In genomic region chr16:58462997-58463891, GRCh38 we compare ENCODE assay signal across 8 cellular contexts. TPM values are rescaled to one million over a fixed set of nuclear protein-coding genes. Genes with fewer than 3 reads are reported as not detected.
DNase-seq lines count a peak whose midpoint lies in the region; ATAC-seq, FAIRE-seq and TF ChIP-seq lines count a peak whose summit lies in the region.

No MANE protein-coding gene starts in this region.

- H2AFZ ChIP-seq in HepG2 (ENCODE audit: low read length) = no peak overlapping the region

- H3K9me3 ChIP-seq in ascending aorta = no peaks in the 10 kb centered on the region
- no peaks in the 10 kb centered on the region for H3K9me3 ChIP-seq in HepG2 (ENCODE audit: low read length)
- H3K9me3 ChIP-seq in aorta (ENCODE audit: control insufficient read depth, low read length) = no peaks in the 10 kb centered on the region

- H3K36me3 ChIP-seq in ascending aorta (no peaks in the 10 kb centered on the region), HepG2 (replicated peaks in 1 of 2; ENCODE audit: control insufficient read depth in 1 of 2, insufficient read depth in 2 of 2, low read length in 2 of 2) (no peaks in the 10 kb centered on the region), aorta (ENCODE audit: control insufficient read depth in 1 of 2, insufficient read depth in 2 of 2, low read length in 1 of 2) (no peaks in the 10 kb centered on the region)

- FAIRE-seq in HepG2 (lab: Jason Lieb, UNC) = no peak

- H3K27ac ChIP-seq in ascending aorta = no peak overlapping the region
- H3K27ac ChIP-seq in HepG2 (ENCODE audit: extremely low read length, insufficient read depth, low read length) = no peak overlapping the region
- H3K27ac ChIP-seq in aorta (ENCODE audit: low read depth in 1 of 2, low read length in 2 of 2) = no peak overlapping the region
- no peak overlapping the region for H3K27ac ChIP-seq in foreskin keratinocyte

- in situ Hi-C loops in HepG2 (cut with HindIII; ENCODE audit: extremely low pct_ligation_motif_present, low pct_unique_long_range_greater_than_20kb) = no loop called here

- H3K4me1 ChIP-seq in ascending aorta (peaks cover 6 to 10% of the 10 kb centered on the region in 2 donors), HepG2 (ENCODE audit: insufficient read depth, low read length) (peaks cover 27% of the 10 kb centered on the region), aorta (ENCODE audit: control insufficient read depth in 1 of 2, insufficient read depth in 2 of 2, low read length in 2 of 2) (no peaks in the 10 kb centered on the region), foreskin keratinocyte (peaks cover 9% of the 10 kb centered on the region)

- peak; percentile 10 for DNase-seq in stimulated activated CD4-positive, alpha-beta T cell treated with anti-CD3 and anti-CD28 coated beads, Interleukin-12 subunit alpha, Interleukin-12 subunit beta, amount 100 ng/mL, for 4 hours
- DNase-seq in stimulated activated CD4-positive, alpha-beta T cell treated with anti-CD3 and anti-CD28 coated beads, Interleukin-1b, Interleukin-23, amount 100 ng/mL, for 48 hours = no peak
- DNase-seq in ascending aorta (ENCODE audit: low spot score in 2 of 2) = no peak
- DNase-seq in HepG2 (ENCODE audit: low spot score) = no peak
- no peak for DNase-seq in aorta
- no peak for DNase-seq in foreskin keratinocyte
- DNase-seq in activated T-helper 1 cell treated with anti-CD3 and anti-CD28 coated beads, Interleukin-12 subunit alpha, Interleukin-12 subunit beta, Interleukin-2, Interleukin-4 antibody, amounts not matched to agents 30 ng/mL and 10 ng/mL and 1 ng/mL, durations not matched to agents 14 hours and 24 hours and 36 hours (ENCODE audit: low spot score) = no peak

- no peak overlapping the region for H3K9ac ChIP-seq in HepG2 (ENCODE audit: insufficient read depth, low read depth, low read length)

- H3K79me2 ChIP-seq in HepG2 (ENCODE audit: insufficient read depth, low read length) = no peaks in the 10 kb centered on the region

- peak; percentile 40 for ATAC-seq in HepG2
- ATAC-seq in aorta (ENCODE audit: low FRiP score) = peak; percentile 12
- ATAC-seq in foreskin keratinocyte = no peak
- no peak for ATAC-seq in GM19463 (IDR thresholded peaks at IDR 0.05; ENCODE audit: unreplicated experiment)

- 34% methylated on average over 27 of the region's 106 CpGs for WGBS in HepG2 (ENCODE audit: low lambda C conversion rate)
- WGBS in aorta, 2 donors = 2 to 5% methylated on average over 42 to 106 of the region's 106 CpGs

- POLR2A ChIA-PET in HepG2 (lab: Yijun Ruan, JAX) = no interaction called here

- TF ChIP-seq POLR2A in HepG2 (IDR thresholded peaks at IDR 0.05; ENCODE audit: insufficient read depth in 1 of 2, low read depth in 2 of 2, low read length in 2 of 2) = no peak

- peak overlapping the region; percentile 64 for H3K4me2 ChIP-seq in HepG2 (ENCODE audit: low read depth, low read length)

- intact Hi-C loops in ascending aorta (cut with DNase I) = no loop called here
- intact Hi-C loops in HepG2 (cut with micrococcal nuclease; ENCODE audit: unreplicated experiment) = no loop called here
- intact Hi-C loops in aorta (cut with DNase I) = no loop called here
- intact Hi-C loops in activated T-helper 1 cell treated with anti-CD3 and anti-CD28 coated beads, Interleukin-12 subunit alpha, Interleukin-12 subunit beta, Interleukin-2, Interleukin-4 antibody, amounts not matched to agents 30 ng/mL and 10 ng/mL and 1 ng/mL, durations not matched to agents 14 hours and 24 hours and 36 hours (cut with micrococcal nuclease) = no loop called here

- peaks cover 21% of the 10 kb centered on the region for H3K27me3 ChIP-seq in ascending aorta
- H3K27me3 ChIP-seq in HepG2 (ENCODE audit: control insufficient read depth in 1 of 2, insufficient read depth in 2 of 2, low read length in 2 of 2) = peaks cover 11 to 64% of the 10 kb centered on the region in 2 experiments
- no peaks in the 10 kb centered on the region for H3K27me3 ChIP-seq in aorta (ENCODE audit: control insufficient read depth in 1 of 2, insufficient read depth in 2 of 2, low read length in 1 of 2)
- H3K27me3 ChIP-seq in foreskin keratinocyte = peaks cover 55% of the 10 kb centered on the region

- no peak overlapping the region for H3K4me3 Mint-ChIP-seq in activated T-helper 1 cell treated with anti-CD3 and anti-CD28 coated beads, Interleukin-12 subunit alpha, Interleukin-12 subunit beta, Interleukin-2, Interleukin-4 antibody, amounts not matched to agents 30 ng/mL and 10 ng/mL and 1 ng/mL, durations not matched to agents 14 hours and 24 hours and 36 hours

- no peak overlapping the region for H3K27ac Mint-ChIP-seq in activated T-helper 1 cell treated with anti-CD3 and anti-CD28 coated beads, Interleukin-12 subunit alpha, Interleukin-12 subunit beta, Interleukin-2, Interleukin-4 antibody, amounts not matched to agents 30 ng/mL and 10 ng/mL and 1 ng/mL, durations not matched to agents 14 hours and 24 hours and 36 hours

- TF ChIP-seq RAD21 in HepG2 (CRISPR knock-in tag; IDR thresholded peaks at IDR 0.05) = no peak

- BruUV-seq in HepG2 (replicated peaks; lab: Mats Ljungman, UMichigan) = no TSS peak

- H3K9me3 Mint-ChIP-seq in activated T-helper 1 cell treated with anti-CD3 and anti-CD28 coated beads, Interleukin-12 subunit alpha, Interleukin-12 subunit beta, Interleukin-2, Interleukin-4 antibody, amounts not matched to agents 30 ng/mL and 10 ng/mL and 1 ng/mL, durations not matched to agents 14 hours and 24 hours and 36 hours = no peaks in the 10 kb centered on the region

- no peak for TF ChIP-seq CTCF in ascending aorta (IDR thresholded peaks at IDR 0.05)
- no peak for TF ChIP-seq CTCF in HepG2 (CRISPR knock-in tag; IDR thresholded peaks at IDR 0.05)
- no peak for TF ChIP-seq CTCF in foreskin keratinocyte (conservative IDR thresholded peaks at IDR 0.05)

- H3K36me3 Mint-ChIP-seq in activated T-helper 1 cell treated with anti-CD3 and anti-CD28 coated beads, Interleukin-12 subunit alpha, Interleukin-12 subunit beta, Interleukin-2, Interleukin-4 antibody, amounts not matched to agents 30 ng/mL and 10 ng/mL and 1 ng/mL, durations not matched to agents 14 hours and 24 hours and 36 hours (ENCODE audit: low read depth) = peaks cover 2% of the 10 kb centered on the region

- CTCF ChIA-PET in HepG2 (lab: Yijun Ruan, JAX; ENCODE audit: low intra/inter-chr PET ratio, low total read pairs) = no interaction called here

- H3K4me3 ChIP-seq in ascending aorta (peak overlapping the region; percentile 59 to 64), HepG2 (replicated peaks in 1 of 3; ENCODE audit: insufficient read depth in 1 of 3, low read depth in 2 of 3, low read length in 3 of 3) (peak overlapping the region; percentile 33 to 64 (median 44); a peak in 4 of 6 replicates), aorta (ENCODE audit: low read length in 2 of 2) (peak overlapping the region; percentile 5 to 53)

- TF ChIP-seq EP300 in HepG2 (IDR thresholded peaks at IDR 0.05; ENCODE audit: low read depth in 2 of 2, low read length in 2 of 2) (no peak), HepG2 (CRISPR knock-in tag; IDR thresholded peaks at IDR 0.05; ENCODE audit: borderline replicate concordance) (no peak)

- peaks cover 3% of the 10 kb centered on the region; the same call in 1 of the 2 replicates for H4K20me1 ChIP-seq in HepG2 (ENCODE audit: insufficient read depth, low read length)

- H3K27me3 Mint-ChIP-seq in activated T-helper 1 cell treated with anti-CD3 and anti-CD28 coated beads, Interleukin-12 subunit alpha, Interleukin-12 subunit beta, Interleukin-2, Interleukin-4 antibody, amounts not matched to agents 30 ng/mL and 10 ng/mL and 1 ng/mL, durations not matched to agents 14 hours and 24 hours and 36 hours (ENCODE audit: insufficient read depth) = peaks cover 53% of the 10 kb centered on the region

- peaks cover 15% of the 10 kb centered on the region for H3K4me1 Mint-ChIP-seq in activated T-helper 1 cell treated with anti-CD3 and anti-CD28 coated beads, Interleukin-12 subunit alpha, Interleukin-12 subunit beta, Interleukin-2, Interleukin-4 antibody, amounts not matched to agents 30 ng/mL and 10 ng/mL and 1 ng/mL, durations not matched to agents 14 hours and 24 hours and 36 hours (ENCODE audit: low read depth)

RNA-seq across cellular contexts. Expression of gene NDRG4, which starts 36.7 kb away (rescaled TPM):
- total RNA-seq in ascending aorta (150 TPM), HepG2 (2016; rRNA removed; fragmentation: Illumina TruSeq; extraction: Trizol) (1.6 and 1.7 TPM in 2 replicates), aorta (1 to 10 TPM; 6.9 to 8.4 TPM), foreskin keratinocyte (3.7 and 5.6 TPM in 2 replicates)
- total RNA-seq in HepG2 (2016; cell fraction: cytosol; rRNA removed; fragmentation: Illumina TruSeq; extraction: Trizol; ENCODE audit: low read depth) = 0.20 and 1.1 TPM in 2 replicates
- total RNA-seq in HepG2 (2016; cell fraction: insoluble cytoplasmic fraction; rRNA removed; fragmentation: Illumina TruSeq; extraction: Trizol) = 1.5 and 2.0 TPM in 2 replicates
- total RNA-seq in HepG2 (2016; cell fraction: membrane; rRNA removed; fragmentation: Illumina TruSeq; extraction: Trizol) = 1.7 and 1.8 TPM in 2 replicates
- total RNA-seq in HepG2 (2016; cell fraction: nucleus; rRNA removed; fragmentation: Illumina TruSeq; extraction: Trizol) = 1.6 and 2.2 TPM in 2 replicates
- polyA plus RNA-seq in HepG2 (2011; rRNA removed) (1.8 and 2.7 TPM in 2 replicates), aorta (1 to 10 TPM; 7.8 to 9.6 TPM), foreskin keratinocyte (1.6 and 2.7 TPM in 2 replicates)
- 1.8 and 2.5 TPM in 2 replicates for polyA plus RNA-seq in HepG2 (2011; cell fraction: cytosol; rRNA removed)
- 17.0 and 17.7 TPM in 2 replicates for polyA plus RNA-seq in HepG2 (2011; cell fraction: nucleus; rRNA removed)
- polyA plus RNA-seq in HepG2 (2012) = 2.3 and 6.3 TPM in 2 replicates
- polyA plus RNA-seq in HepG2 (2016; cell fraction: cytosol; fragmentation: Illumina TruSeq; extraction: Trizol; ENCODE audit: low read depth) = 0.41 and 0.49 TPM in 2 replicates
- 0.75 and 2.0 TPM in 2 replicates for polyA plus RNA-seq in HepG2 (2016; cell fraction: insoluble cytoplasmic fraction; fragmentation: Illumina TruSeq; extraction: Trizol; ENCODE audit: low read depth)
- polyA plus RNA-seq in HepG2 (2016; cell fraction: membrane; fragmentation: Illumina TruSeq; extraction: Trizol; ENCODE audit: low read depth) = 0.87 and 0.90 TPM in 2 replicates
- 2.5 TPM in 2 replicates for polyA plus RNA-seq in HepG2 (2016; cell fraction: nucleus; fragmentation: Illumina TruSeq; extraction: Trizol; ENCODE audit: insufficient read depth, low read depth)
- polyA minus RNA-seq in HepG2 (2011; rRNA and poly(A)+ RNA removed; ENCODE audit: low replicate concordance) = 0.07 and 9.4 TPM in 2 replicates
- polyA minus RNA-seq in HepG2 (2011; cell fraction: cytosol; rRNA and poly(A)+ RNA removed) = 1.2 and 1.8 TPM in 2 replicates
- 3.3 and 6.0 TPM in 2 replicates for polyA minus RNA-seq in HepG2 (2011; cell fraction: nucleus; rRNA and poly(A)+ RNA removed)
- total RNA-seq in activated T-helper 1 cell treated with anti-CD3 and anti-CD28 coated beads, Interleukin-12 subunit alpha, Interleukin-12 subunit beta, Interleukin-2, Interleukin-4 antibody, amounts not matched to agents 30 ng/mL and 10 ng/mL and 1 ng/mL, durations not matched to agents 14 hours and 24 hours and 36 hours = 1.5 and 1.7 TPM in 2 replicates

RNA-seq across cellular contexts. Expression of gene SETD6, which starts 52.1 kb away (rescaled TPM):
- total RNA-seq in ascending aorta (24.4 TPM), HepG2 (2016; rRNA removed; fragmentation: Illumina TruSeq; extraction: Trizol) (17.4 and 25.7 TPM in 2 replicates), aorta (10 to 100 TPM; 11.1 to 16.2 TPM), foreskin keratinocyte (12.5 and 13.6 TPM in 2 replicates)
- total RNA-seq in HepG2 (2016; cell fraction: cytosol; rRNA removed; fragmentation: Illumina TruSeq; extraction: Trizol; ENCODE audit: low read depth) = 4.8 and 5.1 TPM in 2 replicates
- 17.1 and 29.4 TPM in 2 replicates for total RNA-seq in HepG2 (2016; cell fraction: insoluble cytoplasmic fraction; rRNA removed; fragmentation: Illumina TruSeq; extraction: Trizol)
- total RNA-seq in HepG2 (2016; cell fraction: membrane; rRNA removed; fragmentation: Illumina TruSeq; extraction: Trizol) = 9.7 and 10.0 TPM in 2 replicates
- 32.2 and 34.9 TPM in 2 replicates for total RNA-seq in HepG2 (2016; cell fraction: nucleus; rRNA removed; fragmentation: Illumina TruSeq; extraction: Trizol)
- polyA plus RNA-seq in HepG2 (2011; rRNA removed) (24.0 and 25.9 TPM in 2 replicates), aorta (10 to 100 TPM in 1 of 2 donors, 1 to 10 TPM in 1; 4.9 to 19.3 TPM), foreskin keratinocyte (8.2 and 10.4 TPM in 2 replicates)
- polyA plus RNA-seq in HepG2 (2011; cell fraction: cytosol; rRNA removed) = 13.1 and 16.9 TPM in 2 replicates
- polyA plus RNA-seq in HepG2 (2011; cell fraction: nucleus; rRNA removed) = 109 and 110 TPM in 2 replicates
- 25.0 and 25.7 TPM in 2 replicates for polyA plus RNA-seq in HepG2 (2012)
- polyA plus RNA-seq in HepG2 (2016; cell fraction: cytosol; fragmentation: Illumina TruSeq; extraction: Trizol; ENCODE audit: low read depth) = 2.7 and 3.2 TPM in 2 replicates
- 13.8 and 15.8 TPM in 2 replicates for polyA plus RNA-seq in HepG2 (2016; cell fraction: insoluble cytoplasmic fraction; fragmentation: Illumina TruSeq; extraction: Trizol; ENCODE audit: low read depth)
- 4.6 and 4.9 TPM in 2 replicates for polyA plus RNA-seq in HepG2 (2016; cell fraction: membrane; fragmentation: Illumina TruSeq; extraction: Trizol; ENCODE audit: low read depth)
- 74.9 and 78.9 TPM in 2 replicates for polyA plus RNA-seq in HepG2 (2016; cell fraction: nucleus; fragmentation: Illumina TruSeq; extraction: Trizol; ENCODE audit: insufficient read depth, low read depth)
- polyA minus RNA-seq in HepG2 (2011; rRNA and poly(A)+ RNA removed; ENCODE audit: low replicate concordance) = 26.6 and 40.3 TPM in 2 replicates
- polyA minus RNA-seq in HepG2 (2011; cell fraction: cytosol; rRNA and poly(A)+ RNA removed) = 11.5 and 12.7 TPM in 2 replicates
- 48.7 and 56.2 TPM in 2 replicates for polyA minus RNA-seq in HepG2 (2011; cell fraction: nucleus; rRNA and poly(A)+ RNA removed)
- 32.1 and 34.9 TPM in 2 replicates for total RNA-seq in activated T-helper 1 cell treated with anti-CD3 and anti-CD28 coated beads, Interleukin-12 subunit alpha, Interleukin-12 subunit beta, Interleukin-2, Interleukin-4 antibody, amounts not matched to agents 30 ng/mL and 10 ng/mL and 1 ng/mL, durations not matched to agents 14 hours and 24 hours and 36 hours

Comparison
In these comparisons a context has a peak if more than half of its experiments do, and no peak if none do; other contexts are left out.
1. ATAC-seq: peak in HepG2 (single experiment) and aorta (single experiment); none in foreskin keratinocyte (single experiment) and GM19463 (single experiment).
2. RNA of gene NDRG4, which starts 36.7 kb away (total RNA-seq): 150 TPM in ascending aorta (single experiment); 6.9 to 8.4 TPM in aorta, 3.7 to 5.6 TPM in foreskin keratinocyte, 0.20 to 2.2 TPM in HepG2 and 1.5 to 1.7 TPM in activated T-helper 1 cell treated with anti-CD3 and anti-CD28 coated beads, Interleukin-12 subunit alpha, Interleukin-12 subunit beta, Interleukin-2, Interleukin-4 antibody, amounts not matched to agents 30 ng/mL and 10 ng/mL and 1 ng/mL, durations not matched to agents 14 hours and 24 hours and 36 hours; every median in the first group is over 10 times any median in the second.
3. Peak in every context shown above with its lines, with median percentiles within 50 percentile points of each other: H3K4me3 ChIP-seq.